ENCODE assay signal across 18 cellular contexts in the genomic region with DNA sequence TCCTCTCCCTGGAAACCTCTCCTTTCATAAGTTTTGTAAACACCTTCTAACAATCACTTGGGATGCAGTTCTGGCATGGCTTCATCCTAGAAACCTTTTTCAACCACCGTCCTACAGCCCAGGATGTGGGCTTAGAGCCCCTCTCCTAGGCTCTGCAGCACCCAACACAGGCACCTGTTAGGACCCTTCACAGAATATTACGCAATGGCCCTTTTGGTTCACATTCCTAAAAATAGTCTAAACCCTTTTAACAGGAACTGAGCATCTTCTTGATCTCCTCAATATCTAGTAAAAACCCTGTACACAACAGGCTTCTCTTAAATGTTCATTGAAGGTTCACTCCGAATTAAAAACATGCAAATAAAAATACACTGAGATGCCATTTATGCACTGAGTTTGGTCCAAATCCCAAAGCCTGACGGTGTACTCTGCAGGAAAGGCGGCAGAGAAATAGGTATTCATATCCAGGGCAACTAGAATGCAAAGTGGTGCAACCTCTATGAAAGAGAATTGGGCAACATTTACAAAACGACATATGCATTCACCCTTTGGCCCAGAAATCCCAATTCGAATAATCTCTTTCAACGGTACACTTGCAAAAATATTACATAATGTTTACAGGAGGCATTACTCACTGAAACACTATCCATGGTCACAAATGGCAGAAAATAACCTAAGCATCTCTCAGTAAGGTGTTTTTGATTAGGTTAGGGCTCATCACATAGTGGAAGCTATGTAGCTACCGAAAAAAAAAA.
"Had no signal": no experiment of that assay in that cellular context is flagged by ENCODE, and none has a peak within 500 bp of the region (broad histone marks: within the 10 kb centered on the region; RNA-seq: fewer than 3 reads in every experiment).

No MANE protein-coding gene starts in this region.

- H3K4me3 ChIP-seq: mucosa of descending colon, skin epidermis, thyroid gland had no signal

- H3K27ac ChIP-seq: neutrophil, parathyroid adenoma, skin epidermis, thyroid gland had no signal

- H3K79me2 ChIP-seq: parathyroid adenoma had no signal

- H3K27me3 ChIP-seq: neutrophil, thyroid gland had no signal

- H3K36me3 ChIP-seq: neutrophil, thyroid gland had no signal

- H3K9ac ChIP-seq: parathyroid adenoma had no signal

- H3K9me3 ChIP-seq: mucosa of descending colon, neutrophil, thyroid gland had no signal

- ATAC-seq: activated naive CD8-positive, alpha-beta T cell treated with anti-CD3 and anti-CD28 coated beads, Interleukin-2, amount 50 U/mL, for 24 hours; left colon; mucosa of descending colon; naive thymus-derived CD4-positive, alpha-beta T cell; stimulated activated naive B cell treated with anti-CD40 and anti-IgM and Interleukin-4, amounts not matched to agents 10 μg/mL and 1 μg/mL and 100 μg/mL, for 72 hours had no signal

- DNase-seq: activated CD4-positive, CD25-positive, alpha-beta regulatory T cell treated with anti-CD3 and anti-CD28 coated beads, Interleukin-2, amount 50 U/mL, for 72 hours; activated naive CD4-positive, alpha-beta T cell treated with anti-CD3 and anti-CD28 coated beads for 36 hours; activated naive CD8-positive, alpha-beta T cell treated with anti-CD3 and anti-CD28 coated beads, Interleukin-2, amount 50 U/mL, for 24 hours; aorta; endodermal cell; foreskin melanocyte; head of caudate nucleus; left colon; mucosa of descending colon; naive thymus-derived CD4-positive, alpha-beta T cell; stimulated activated CD4-positive, alpha-beta T cell treated with anti-CD3 and anti-CD28 coated beads, Interleukin-15, amount 100 ng/mL, for 24 hours; stimulated activated CD4-positive, alpha-beta T cell treated with anti-CD3 and anti-CD28 coated beads, Interleukin-4, amount 100 ng/mL, for 1 hour; stimulated activated naive B cell treated with anti-CD40 and anti-IgM and Interleukin-4, amounts not matched to agents 10 μg/mL and 1 μg/mL and 100 μg/mL, for 72 hours; T1000; thyroid gland had no signal

- H3K4me1 ChIP-seq: parathyroid adenoma, thyroid gland had no signal

- H2AFZ ChIP-seq: parathyroid adenoma had no signal
